ENCODE assay signal across 14 cellular contexts in the genomic region with DNA sequence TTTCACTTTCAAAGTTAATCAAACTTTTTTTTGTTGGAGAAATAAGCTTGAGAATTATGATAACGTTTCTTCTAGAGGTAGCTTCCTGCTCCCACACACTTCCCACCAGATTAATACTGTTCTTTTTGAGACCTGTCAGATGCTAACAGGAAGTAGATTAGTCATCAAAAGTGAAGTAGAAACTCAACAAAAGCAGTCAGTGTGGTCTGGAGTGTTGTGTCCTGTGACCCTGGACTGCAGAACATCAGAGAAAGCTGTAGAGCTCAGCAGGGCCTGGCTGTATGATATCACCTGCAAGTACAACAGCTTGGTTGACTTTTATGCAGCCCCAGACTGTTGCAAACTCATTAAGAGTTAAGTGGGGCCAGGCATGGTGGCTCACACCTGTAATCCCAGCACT.
DNase-seq lines count a peak whose midpoint lies in the region; ATAC-seq, FAIRE-seq and TF ChIP-seq lines count a peak whose summit lies in the region.
"Had no signal": no experiment of that assay in that cellular context is flagged by ENCODE, and none has a peak within 500 bp of the region (broad histone marks: within the 10 kb centered on the region; RNA-seq: fewer than 3 reads in every experiment).

No MANE protein-coding gene starts in this region.

- peak; percentile 42 for DNase-seq in GM13976 (ENCODE audit: low spot score)
- peak; percentile 18 for DNase-seq in H54 (ENCODE audit: insufficient read length, low spot score)
- peak; percentile 54 for DNase-seq in islet precursor cell
- no peak for DNase-seq in activated CD4-positive, alpha-beta T cell treated with anti-CD3 and anti-CD28 coated beads, Interleukin-2, amount 50 U/mL, for 1 hour
- no peak for DNase-seq in HT-29 (ENCODE audit: low spot score)
- DNase-seq in NCI-H187 (lab: John Stamatoyannopoulos, UW) = no peak
- DNase-seq: activated CD4-positive, alpha-beta T cell treated with anti-CD3 and anti-CD28 coated beads, Interleukin-2, amount 10 ng/mL, durations not matched to agents 7 days and 5 days; activated T-cell treated with anti-CD3 and anti-CD28 coated beads, Interleukin-2, amount 50 U/mL, for 72 hours; adrenal gland; Calu3; glutamatergic neuron had no signal

- ATAC-seq in HG03439 (IDR thresholded peaks at IDR 0.05; ENCODE audit: unreplicated experiment) (peak; percentile 89), GM21825 (IDR thresholded peaks at IDR 0.05; ENCODE audit: unreplicated experiment) (no peak)
- ATAC-seq: activated T-cell treated with anti-CD3 and anti-CD28 coated beads, Interleukin-2, amount 50 U/mL, for 72 hours had no signal

- FAIRE-seq in H54 (lab: Jason Lieb, UNC) = peak; percentile 97
- FAIRE-seq: keratinocyte had no signal

- in situ Hi-C loops in GM13976 (cut with MboI; ENCODE audit: low sequenced_read_pairs, unreplicated experiment) = no loop called here

- TF ChIP-seq CTCF in GM13976 (IDR thresholded peaks at IDR 0.05; ENCODE audit: borderline replicate concordance, control extremely low read depth, extremely low read depth, insufficient read depth, missing control alignments) = no peak

- no peak for TF ChIP-seq POLR2A in H54 (IDR thresholded peaks at IDR 0.05; ENCODE audit: low read depth, low read length)

Comparison
In these comparisons a context has a peak if more than half of its experiments do, and no peak if none do; other contexts are left out.
1. DNase-seq: peak in GM13976 (single experiment), H54 (single experiment) and islet precursor cell (single experiment); none in activated CD4-positive, alpha-beta T cell treated with anti-CD3 and anti-CD28 coated beads, Interleukin-2, amount 50 U/mL, for 1 hour (single experiment), HT-29 (single experiment) and NCI-H187 (0 of 2).